ENCODE assay signal across 10 cellular contexts in the genomic region with DNA sequence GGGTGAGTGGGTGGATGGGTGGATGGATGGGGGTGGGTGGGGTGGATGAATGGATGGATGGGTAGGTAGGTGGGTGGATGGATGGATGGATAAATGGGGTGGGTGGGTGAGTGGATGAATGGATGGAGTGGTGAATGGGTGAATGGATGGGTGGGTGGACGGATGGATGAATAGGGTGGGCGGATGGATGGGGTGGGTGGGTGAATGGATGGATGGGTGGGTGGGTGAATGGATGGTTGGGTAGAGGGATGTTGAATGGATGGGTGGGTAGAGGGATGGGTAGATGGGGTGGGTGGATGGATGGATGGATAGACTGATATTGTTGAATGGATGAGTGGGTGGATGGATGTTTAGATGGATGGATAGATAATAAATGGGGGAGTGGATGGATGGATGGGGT. TPM values are rescaled to one million over a fixed set of nuclear protein-coding genes. Genes with fewer than 3 reads are reported as not detected.
"Had no signal": no experiment of that assay in that cellular context is flagged by ENCODE, and none has a peak within 500 bp of the region (broad histone marks: within the 10 kb centered on the region; RNA-seq: fewer than 3 reads in every experiment).

No MANE protein-coding gene starts in this region.

- H3K36me3 ChIP-seq: HAP-1 had no signal

- ATAC-seq: GM23338, HCT116 had no signal

- H3K4me2 ChIP-seq: GM23338 had no signal

- DNase-seq: GM23248, GOT3, H7, H9, HCEC 1CT, HFFc6 had no signal

- H3K9me3 ChIP-seq: HAP-1 had no signal

- H3K4me1 ChIP-seq: HAP-1 had no signal

- H3K4me3 ChIP-seq: GM23248, GM23338, HAP-1 had no signal

- H2AFZ ChIP-seq: GM23248, GM23338 had no signal

- H3K27ac ChIP-seq: GM23248 had no signal

RNA-seq across cellular contexts. Expression of a gene that starts 26.9 kb away (rescaled TPM):
- total RNA-seq: GM23248, H1, H9, HFFc6 had no signal

RNA-seq across cellular contexts. Expression of a gene that starts 47.2 kb away (rescaled TPM):
- total RNA-seq: GM23248 had no signal
